Comparison of ENCODE assay signal across 19 cellular contexts in the genomic region with DNA sequence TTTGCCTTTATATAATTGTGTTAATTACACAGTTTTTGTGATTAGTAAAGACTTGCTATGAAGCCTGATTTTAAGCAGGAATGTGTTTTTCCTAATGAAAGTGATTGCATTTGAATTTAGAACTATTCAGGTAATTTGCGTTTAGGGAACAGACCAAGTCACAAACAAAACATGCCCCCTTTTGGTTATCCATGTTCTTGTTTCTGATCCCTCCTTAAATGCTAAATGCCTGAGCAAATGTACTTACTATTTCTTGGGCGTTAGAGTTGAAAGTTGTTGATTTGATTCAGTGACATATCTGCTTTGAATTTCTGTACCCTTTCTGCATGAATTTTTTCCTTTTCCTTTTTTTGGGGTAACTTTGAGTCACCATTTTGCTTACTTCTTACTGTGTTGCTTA.
"Had no signal": no experiment of that assay in that cellular context is flagged by ENCODE, and none has a peak within 500 bp of the region (broad histone marks: within the 10 kb centered on the region; RNA-seq: fewer than 3 reads in every experiment).

No MANE protein-coding gene starts in this region.

- H3K36me3 ChIP-seq: tibial nerve, uterus, WERI-Rb-1 had no signal

- H3K36me3 Mint-ChIP-seq: natural killer cell treated with Interleukin-12 subunit alpha and Interleukin-12 subunit beta and Interleukin-15 and Interleukin-18, amount 100 ng/mL, for 72 hours had no signal

- H3K27me3 ChIP-seq: hepatocyte, tibial nerve, uterus had no signal

- H3K9me3 ChIP-seq: tibial nerve, uterus had no signal

- H2AFZ ChIP-seq: hepatocyte had no signal

- H3K4me3 Mint-ChIP-seq: activated CD4-positive, alpha-beta memory T cell treated with anti-CD3 and anti-CD28 coated beads for 36 hours; activated CD4-positive, alpha-beta T cell treated with anti-CD3 and anti-CD28 coated beads for 36 hours; activated CD8-positive, alpha-beta memory T cell treated with anti-CD3 and anti-CD28 coated beads, Interleukin-2, amount 10 ng/mL, durations not matched to agents 7 days and 5 days; activated naive CD4-positive, alpha-beta T cell treated with anti-CD3 and anti-CD28 coated beads, Interleukin-2, amount 10 ng/mL, durations not matched to agents 7 days and 5 days; natural killer cell treated with Interleukin-12 subunit alpha and Interleukin-12 subunit beta and Interleukin-15 and Interleukin-18, amount 100 ng/mL, for 72 hours had no signal

- ATAC-seq: activated CD4-positive, alpha-beta T cell treated with anti-CD3 and anti-CD28 coated beads for 36 hours; activated CD8-positive, alpha-beta memory T cell treated with anti-CD3 and anti-CD28 coated beads, Interleukin-2, amount 10 ng/mL, durations not matched to agents 7 days and 5 days; esophagus mucosa; natural killer cell treated with Interleukin-12 subunit alpha and Interleukin-12 subunit beta and Interleukin-15 and Interleukin-18, amount 100 ng/mL, for 72 hours; right cardiac atrium had no signal

- H3K4me3 ChIP-seq: hepatocyte, tibial nerve, uterus had no signal

- H3K27ac ChIP-seq: hepatocyte, uterus, WERI-Rb-1 had no signal

- H3K27me3 Mint-ChIP-seq: activated CD4-positive, alpha-beta memory T cell treated with anti-CD3 and anti-CD28 coated beads for 36 hours; activated CD4-positive, alpha-beta T cell treated with anti-CD3 and anti-CD28 coated beads for 36 hours; activated CD8-positive, alpha-beta memory T cell treated with anti-CD3 and anti-CD28 coated beads, Interleukin-2, amount 10 ng/mL, durations not matched to agents 7 days and 5 days; activated naive CD4-positive, alpha-beta T cell treated with anti-CD3 and anti-CD28 coated beads, Interleukin-2, amount 10 ng/mL, durations not matched to agents 7 days and 5 days; natural killer cell treated with Interleukin-12 subunit alpha and Interleukin-12 subunit beta and Interleukin-15 and Interleukin-18, amount 100 ng/mL, for 72 hours; progenitor cell of endocrine pancreas had no signal

- H3K4me2 ChIP-seq: hepatocyte had no signal

- DNase-seq: activated CD4-positive, alpha-beta memory T cell treated with anti-CD3 and anti-CD28 coated beads for 36 hours; activated CD4-positive, alpha-beta T cell treated with anti-CD3 and anti-CD28 coated beads for 36 hours; activated CD8-positive, alpha-beta memory T cell treated with anti-CD3 and anti-CD28 coated beads, Interleukin-2, amount 10 ng/mL, durations not matched to agents 7 days and 5 days; activated naive CD4-positive, alpha-beta T cell treated with anti-CD3 and anti-CD28 coated beads, Interleukin-2, amount 10 ng/mL, durations not matched to agents 7 days and 5 days; activated T-cell treated with anti-CD3 and anti-CD28 coated beads, Interleukin-2, amount 50 U/mL, for 1 hour; occipital lobe; right cardiac atrium; small intestine; stimulated activated CD4-positive, alpha-beta T cell treated with anti-CD3 and anti-CD28 coated beads, Interleukin-4, amount 100 ng/mL, for 24 hours; stimulated activated naive CD4-positive, alpha-beta T cell; substantia nigra; uterus; WERI-Rb-1 had no signal

- H3K9me3 Mint-ChIP-seq: activated CD4-positive, alpha-beta memory T cell treated with anti-CD3 and anti-CD28 coated beads for 36 hours; activated naive CD4-positive, alpha-beta T cell treated with anti-CD3 and anti-CD28 coated beads, Interleukin-2, amount 10 ng/mL, durations not matched to agents 7 days and 5 days; activated T-helper 2 cell treated with anti-CD3 and anti-CD28 coated beads, Interferon-gamma antibody, Interleukin-2, Interleukin-4, amounts not matched to agents 10 μg/mL and 5 μg/mL and 100 μg/mL, durations not matched to agents 14 hours and 24 hours and 36 hours; natural killer cell treated with Interleukin-12 subunit alpha and Interleukin-12 subunit beta and Interleukin-15 and Interleukin-18, amount 100 ng/mL, for 72 hours had no signal

- H3K27ac Mint-ChIP-seq: activated CD4-positive, alpha-beta memory T cell treated with anti-CD3 and anti-CD28 coated beads for 36 hours; activated CD4-positive, alpha-beta T cell treated with anti-CD3 and anti-CD28 coated beads for 36 hours; activated CD8-positive, alpha-beta memory T cell treated with anti-CD3 and anti-CD28 coated beads, Interleukin-2, amount 10 ng/mL, durations not matched to agents 7 days and 5 days; activated naive CD4-positive, alpha-beta T cell treated with anti-CD3 and anti-CD28 coated beads, Interleukin-2, amount 10 ng/mL, durations not matched to agents 7 days and 5 days; activated T-helper 2 cell treated with anti-CD3 and anti-CD28 coated beads, Interferon-gamma antibody, Interleukin-2, Interleukin-4, amounts not matched to agents 10 μg/mL and 5 μg/mL and 100 μg/mL, durations not matched to agents 14 hours and 24 hours and 36 hours; natural killer cell treated with Interleukin-12 subunit alpha and Interleukin-12 subunit beta and Interleukin-15 and Interleukin-18, amount 100 ng/mL, for 72 hours; progenitor cell of endocrine pancreas had no signal
